8 cellular contexts compared by ENCODE assay signal in the genomic region with DNA sequence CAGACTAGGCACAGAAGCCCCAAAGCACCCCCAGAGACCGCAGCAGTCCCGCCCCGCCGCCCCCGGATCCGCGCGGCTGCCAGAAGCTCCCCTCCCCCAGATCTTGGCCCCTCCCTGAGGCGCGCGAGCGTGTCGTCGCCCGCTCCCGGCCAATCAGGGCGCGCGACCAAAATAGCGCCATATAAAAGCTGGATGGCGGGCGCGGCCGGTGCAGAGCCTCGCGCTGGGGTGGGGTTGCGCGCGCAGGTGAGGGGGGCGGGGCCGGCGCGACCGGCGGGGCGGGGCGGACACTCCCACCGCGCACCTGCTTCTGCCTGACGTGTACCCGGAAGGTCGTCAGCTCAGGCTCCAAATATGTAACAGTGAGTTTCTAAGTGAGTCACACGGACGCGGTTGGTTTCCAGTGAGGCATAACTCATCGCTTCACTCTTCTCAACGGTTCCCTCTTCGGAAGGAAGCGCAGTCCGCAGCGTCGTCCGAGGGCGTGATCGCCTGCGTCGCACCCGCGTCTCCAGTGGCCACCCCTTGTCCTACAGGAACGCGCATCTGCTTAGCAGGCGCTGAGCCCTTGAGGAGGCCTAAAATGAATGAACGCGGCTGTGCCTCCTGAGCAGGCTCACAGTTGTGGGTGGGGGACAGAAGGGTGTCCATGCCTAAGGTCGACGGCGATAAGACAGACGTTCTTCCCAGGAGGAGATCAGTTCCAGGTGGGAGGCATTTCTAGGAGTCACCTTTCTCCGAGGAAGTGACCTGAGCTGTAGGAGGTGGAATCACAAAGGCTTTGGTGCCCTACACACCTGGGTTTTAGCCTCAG. TPM values are rescaled to one million over a fixed set of nuclear protein-coding genes. Genes with fewer than 3 reads are reported as not detected.
DNase-seq lines count a peak whose midpoint lies in the region; ATAC-seq and TF ChIP-seq lines count a peak whose summit lies in the region.

No MANE protein-coding gene starts in this region.

- DNase-seq in BE2C = peak; percentile 95
- peak; percentile 82 for DNase-seq in NCI-H2227 treated with DMSO at 0.1 percent for 48 hours (lab: John Stamatoyannopoulos, UW)
- DNase-seq in activated CD4-positive, alpha-beta T cell treated with anti-CD3 and anti-CD28 coated beads for 1 hour = peak; percentile 96
- no peak for DNase-seq in chondrocyte (ENCODE audit: low spot score)
- peak; percentile 100 for DNase-seq in kidney tubule cell (ENCODE audit: low spot score)
- DNase-seq in stimulated activated CD4-positive, alpha-beta T cell treated with anti-CD3 and anti-CD28 coated beads, Interleukin-1b, Interleukin-23, amount 100 ng/mL, for 4 hours (ENCODE audit: low read depth in 2 of 2) = peak; percentile 94 to 98

- H3K4me3 ChIP-seq in BE2C (ENCODE audit: low read depth, low read length) = peak overlapping the region; percentile 69

- H3K36me3 ChIP-seq in BE2C = no peaks in the 10 kb centered on the region

- peaks cover 3% of the 10 kb centered on the region; the same call in 1 of the 2 replicates for H3K4me1 ChIP-seq in BE2C

- TF ChIP-seq CTCF in BE2C (IDR thresholded peaks at IDR 0.05; ENCODE audit: low read depth, low read length) = peak; percentile 18; the same call in 1 of the 2 replicates
- TF ChIP-seq CTCF in chondrocyte (IDR thresholded peaks at IDR 0.05) = peak; percentile 13

- peaks cover 22% of the 10 kb centered on the region for H3K4me1 Mint-ChIP-seq in chondrocyte (ENCODE audit: low read depth)

- H3K9me3 ChIP-seq in BE2C = no peaks in the 10 kb centered on the region

- no peaks in the 10 kb centered on the region for H3K9me3 Mint-ChIP-seq in chondrocyte (ENCODE audit: low read depth)

- H3K27me3 ChIP-seq in BE2C = no peaks in the 10 kb centered on the region

- H3K27ac Mint-ChIP-seq in chondrocyte (ENCODE audit: unreplicated experiment) = peak overlapping the region; percentile 91

- peak; percentile 91 for ATAC-seq in GM19025 (IDR thresholded peaks at IDR 0.05; ENCODE audit: low read depth, unreplicated experiment)
- peak; percentile 94 for ATAC-seq in HG03175 (IDR thresholded peaks at IDR 0.05; ENCODE audit: unreplicated experiment)

- peak overlapping the region; percentile 78 for H3K4me3 Mint-ChIP-seq in chondrocyte (ENCODE audit: unreplicated experiment)

- no peaks in the 10 kb centered on the region for H3K36me3 Mint-ChIP-seq in chondrocyte (ENCODE audit: low read depth)

- H3K27me3 Mint-ChIP-seq in chondrocyte (ENCODE audit: low read depth) = peaks cover 3% of the 10 kb centered on the region

RNA-seq across cellular contexts. Expression of a gene that starts 50.6 kb away (rescaled TPM):
- 63.8 TPM for polyA plus RNA-seq in BE2C (2012; ENCODE audit: insufficient read depth, insufficient read length, low read depth)
- 57.0 to 71.5 TPM (median 68.4 TPM) in 3 replicates for total RNA-seq in chondrocyte
